22 cellular contexts compared by ENCODE assay signal in the genomic region with DNA sequence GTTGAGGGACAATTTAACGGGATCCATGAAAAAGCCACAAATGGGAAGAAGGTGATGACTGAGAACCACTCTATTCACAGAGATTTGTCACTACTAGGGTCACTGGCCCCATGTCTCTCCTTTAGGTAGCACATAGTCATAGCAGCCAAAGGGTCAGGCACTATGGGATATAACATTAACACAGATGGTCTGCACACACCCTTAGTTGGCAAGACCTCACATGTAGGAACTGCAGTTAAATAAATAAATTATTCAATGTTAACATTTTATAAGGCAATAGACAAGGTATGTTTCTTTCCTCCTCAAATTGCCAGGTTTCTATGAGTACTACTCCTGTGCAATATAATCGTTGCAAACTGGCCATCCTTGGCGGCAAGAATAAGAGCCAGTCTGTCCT. TPM values are rescaled to one million over a fixed set of nuclear protein-coding genes. Genes with fewer than 3 reads are reported as not detected.
"Had no signal": no experiment of that assay in that cellular context is flagged by ENCODE, and none has a peak within 500 bp of the region (broad histone marks: within the 10 kb centered on the region; RNA-seq: fewer than 3 reads in every experiment).

No MANE protein-coding gene starts in this region.

- DNase-seq: erythroblast; heart right ventricle; kidney glomerular epithelial cell; mammary epithelial cell; nephron progenitor cell; psoas muscle; right lobe of liver; spleen; stimulated activated CD4-positive, alpha-beta T cell treated with anti-CD3 and anti-CD28 coated beads, Interleukin-15, amount 100 ng/mL, for 24 hours; stimulated activated CD4-positive, alpha-beta T cell treated with anti-CD3 and anti-CD28 coated beads, Interleukin-1b, Interleukin-23, amount 100 ng/mL, for 48 hours; stimulated activated CD4-positive, alpha-beta T cell treated with anti-CD3 and anti-CD28 coated beads, Interleukin-4, amount 100 ng/mL, for 24 hours; transverse colon had no signal

- H3K9me3 ChIP-seq: heart right ventricle, neutrophil, psoas muscle, right lobe of liver, spleen, thoracic aorta, transverse colon had no signal

- H3K9me3 Mint-ChIP-seq: central memory CD8-positive, alpha-beta T cell; dendritic cell treated with granulocyte-macrophage colony-stimulating factor and Interleukin-4, amounts not matched to agents 40 ng/mL and 50 ng/mL, for 4 days; nephron progenitor cell; stimulated activated memory B cell treated with anti-CD40 and anti-IgM and Interleukin-4, amounts not matched to agents 10 μg/mL and 1 μg/mL and 100 μg/mL, for 72 hours; stimulated activated naive CD8-positive, alpha-beta T cell treated with anti-CD3 and anti-CD28 coated beads, Interleukin-15, Interleukin-2, amounts not matched to agents 100 ng/mL and 50 ng/mL, for 24 hours had no signal

- ATAC-seq: heart right ventricle; psoas muscle; stimulated activated memory B cell treated with anti-CD40 and anti-IgM and Interleukin-4, amounts not matched to agents 10 μg/mL and 1 μg/mL and 100 μg/mL, for 72 hours had no signal

- FAIRE-seq: endothelial cell of umbilical vein, frontal cortex, islet of Langerhans had no signal

- H3K27me3 ChIP-seq: heart right ventricle, neutrophil, right lobe of liver, spleen, transverse colon had no signal

- H3K4me3 Mint-ChIP-seq: central memory CD8-positive, alpha-beta T cell; dendritic cell treated with granulocyte-macrophage colony-stimulating factor and Interleukin-4, amounts not matched to agents 40 ng/mL and 50 ng/mL, for 4 days; nephron progenitor cell; stimulated activated memory B cell treated with anti-CD40 and anti-IgM and Interleukin-4, amounts not matched to agents 10 μg/mL and 1 μg/mL and 100 μg/mL, for 72 hours; stimulated activated naive CD8-positive, alpha-beta T cell treated with anti-CD3 and anti-CD28 coated beads, Interleukin-15, Interleukin-2, amounts not matched to agents 100 ng/mL and 50 ng/mL, for 24 hours had no signal

- H3K4me1 ChIP-seq: psoas muscle had no signal

- H3K36me3 ChIP-seq: neutrophil, thoracic aorta had no signal

- H3K27ac Mint-ChIP-seq: dendritic cell treated with granulocyte-macrophage colony-stimulating factor and Interleukin-4, amounts not matched to agents 40 ng/mL and 50 ng/mL, for 4 days; nephron progenitor cell had no signal

- H3K27ac ChIP-seq: heart right ventricle, neutrophil, psoas muscle, right lobe of liver, spleen, thoracic aorta had no signal

- H3K4me3 ChIP-seq: heart right ventricle, psoas muscle, right lobe of liver, spleen, thoracic aorta, transverse colon had no signal

- H3K27me3 Mint-ChIP-seq: central memory CD8-positive, alpha-beta T cell; dendritic cell treated with granulocyte-macrophage colony-stimulating factor and Interleukin-4, amounts not matched to agents 40 ng/mL and 50 ng/mL, for 4 days; stimulated activated memory B cell treated with anti-CD40 and anti-IgM and Interleukin-4, amounts not matched to agents 10 μg/mL and 1 μg/mL and 100 μg/mL, for 72 hours; stimulated activated naive CD8-positive, alpha-beta T cell treated with anti-CD3 and anti-CD28 coated beads, Interleukin-15, Interleukin-2, amounts not matched to agents 100 ng/mL and 50 ng/mL, for 24 hours had no signal

RNA-seq across cellular contexts. Expression of gene RASGEF1B, which starts 10.9 kb away (rescaled TPM):
- total RNA-seq: endothelial cell of umbilical vein, myocyte had no signal
- polyA plus RNA-seq: endothelial cell of umbilical vein had no signal
